In genomic region chr18:48488388-48488850, GRCh38 we compare ENCODE assay signal across 10 cellular contexts. TPM values are rescaled to one million over a fixed set of nuclear protein-coding genes. Genes with fewer than 3 reads are reported as not detected.
A peak's percentile ranks its signal among the peaks of the same experiment; 100 is the strongest.
DNase-seq lines count a peak whose midpoint lies in the region.
"Had no signal": no experiment of that assay in that cellular context is flagged by ENCODE, and none has a peak within 500 bp of the region (broad histone marks: within the 10 kb centered on the region; RNA-seq: fewer than 3 reads in every experiment).

No MANE protein-coding gene starts in this region.

- intact Hi-C loops in posterior vena cava (cut with DNase I): loop anchor here in 1 of 2 donors (1.0 kb wide), 1 partner anchor 19 kb away; no protein-coding TSS in a partner anchor

- peak; percentile 83 for DNase-seq in ELF-1 (ENCODE audit: low read depth, low spot score)
- DNase-seq in SW 1271 (lab: John Stamatoyannopoulos, UW): peak; percentile 32 to 82
- DNase-seq in foreskin melanocyte: peak; percentile 78
- peak; percentile 91 for DNase-seq in posterior vena cava (ENCODE audit: low spot score)
- no peak for DNase-seq in DMS153 treated with DMSO at 0.1 percent for 48 hours (lab: John Stamatoyannopoulos, UW; ENCODE audit: unreplicated experiment)
- no peak for DNase-seq in middle frontal gyrus (ENCODE audit: extremely low spot score, low spot score)
- no peak for DNase-seq in NCI-H2171 (lab: John Stamatoyannopoulos, UW)
- no peak for DNase-seq in NCI-H1105 treated with DMSO at 0.1 percent for 48 hours (lab: John Stamatoyannopoulos, UW)
- DNase-seq: dorsolateral prefrontal cortex, spleen had no signal

RNA-seq across cellular contexts. Expression of gene CTIF, which starts 50.4 kb away (rescaled TPM):
- 100 to 1,000 TPM in 1 of 2 donors, 10 to 100 TPM in 1; 87.8 to 116 TPM for total RNA-seq in posterior vena cava

Comparison
In these comparisons a context has a peak if more than half of its experiments do, and no peak if none do; other contexts are left out.
1. DNase-seq: peak in ELF-1 (single experiment), SW 1271 (2 of 2), foreskin melanocyte (single experiment) and posterior vena cava (single experiment); none in DMS153 treated with DMSO at 0.1 percent for 48 hours (single experiment), middle frontal gyrus (single experiment), NCI-H2171 (single experiment) and NCI-H1105 treated with DMSO at 0.1 percent for 48 hours (single experiment).